ENCODE assay signal across 18 cellular contexts in the genomic region with DNA sequence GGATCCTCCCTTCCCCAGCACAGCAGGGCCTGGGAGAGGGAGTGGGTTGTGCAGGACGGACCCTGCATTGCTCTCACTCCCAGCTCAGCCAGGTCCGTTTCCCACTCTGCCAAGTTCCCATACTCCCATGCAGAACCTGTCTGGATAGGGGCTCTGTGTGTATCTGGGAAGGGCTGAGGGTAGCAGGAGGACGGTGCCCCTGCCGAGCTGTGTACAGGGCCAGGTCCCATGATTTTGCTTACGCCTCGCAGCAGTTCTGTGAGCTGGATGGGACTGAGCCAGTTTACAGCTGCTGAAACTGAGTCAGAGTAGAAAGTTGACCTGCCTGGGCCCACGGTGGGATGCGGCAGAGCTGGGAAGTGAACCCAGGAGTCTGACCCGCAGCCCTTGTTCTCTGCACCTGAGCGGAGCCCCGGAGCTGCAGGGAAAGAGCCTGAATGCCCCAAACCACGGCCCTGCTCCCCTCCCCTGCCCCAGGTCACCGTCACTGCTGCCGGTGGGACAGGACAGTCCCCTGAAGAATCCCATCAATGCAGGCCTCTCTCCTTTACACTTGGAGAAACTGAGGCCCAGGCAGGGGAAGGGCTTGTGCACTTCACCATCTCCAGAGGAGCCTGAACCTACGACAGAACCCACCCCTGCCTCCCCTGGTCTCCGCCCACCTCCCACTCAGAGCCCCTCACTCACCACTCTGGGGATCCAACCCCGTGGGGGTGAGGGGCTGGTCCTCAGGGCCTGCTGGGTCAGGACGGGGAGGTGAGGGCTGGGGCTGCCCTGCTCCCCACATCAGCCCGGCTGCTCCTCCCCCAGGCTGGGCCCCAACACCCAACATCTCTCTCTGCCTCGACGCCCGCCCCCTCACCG. TPM values are rescaled to one million over a fixed set of nuclear protein-coding genes. Genes with fewer than 3 reads are reported as not detected.
A peak's percentile ranks its signal among the peaks of the same experiment; 100 is the strongest.
DNase-seq lines count a peak whose midpoint lies in the region; ATAC-seq and TF ChIP-seq lines count a peak whose summit lies in the region.
"Had no signal": no experiment of that assay in that cellular context is flagged by ENCODE, and none has a peak within 500 bp of the region (broad histone marks: within the 10 kb centered on the region; RNA-seq: fewer than 3 reads in every experiment).

No MANE protein-coding gene starts in this region.

- peak overlapping the region; percentile 81 for H2BK15ac ChIP-seq in neuronal stem cell (ENCODE audit: low read length)

- H3K9me3 ChIP-seq in neuronal stem cell (replicated peaks in 1 of 2; ENCODE audit: control insufficient read depth in 2 of 2, insufficient read depth in 1 of 2, low read depth in 1 of 2, low read length in 2 of 2), result no peaks in the 10 kb centered on the region

- no peak overlapping the region for H3K4me3 ChIP-seq in coronary artery
- H3K4me3 ChIP-seq in neuronal stem cell (ENCODE audit: low read length in 2 of 2), result no peak overlapping the region
- H3K4me3 ChIP-seq: GM23338 had no signal

- no peak for TF ChIP-seq CTCF in coronary artery (IDR thresholded peaks at IDR 0.05)

- no peak overlapping the region for H3K4me3 Mint-ChIP-seq in stimulated activated naive CD8-positive, alpha-beta T cell treated with anti-CD3 and anti-CD28 coated beads, Interleukin-15, amount 100 ng/mL, for 72 hours
- H3K4me3 Mint-ChIP-seq: CD4-positive, alpha-beta memory T cell; GM23338; HFFc6 had no signal

- no peak overlapping the region for H3K4ac ChIP-seq in neuronal stem cell (ENCODE audit: low read length)

- H2BK5ac ChIP-seq in neuronal stem cell (ENCODE audit: low read length), result peak overlapping the region; percentile 53

- peak overlapping the region; percentile 54 for H2BK120ac ChIP-seq in neuronal stem cell (ENCODE audit: low read depth, low read length)

- H2BK12ac ChIP-seq in neuronal stem cell (ENCODE audit: low read length), result no peak overlapping the region

- peaks cover 0 to 44% (median 2%) of the 10 kb centered on the region in 3 experiments for H3K27me3 ChIP-seq in neuronal stem cell (ENCODE audit: control insufficient read depth in 3 of 3, insufficient read depth in 3 of 3, low read depth in 1 of 3, low read length in 3 of 3)

- H3K4me2 ChIP-seq in neuronal stem cell (ENCODE audit: insufficient read depth, low read length, poor library complexity, severe bottlenecking), result no peak overlapping the region
- H3K4me2 ChIP-seq: GM23338 had no signal

- H3K27ac ChIP-seq in coronary artery, result no peak overlapping the region
- no peak overlapping the region for H3K27ac ChIP-seq in neuronal stem cell (replicated peaks; ENCODE audit: low read length)
- H3K27ac ChIP-seq: C4-2B had no signal

- H3K27me3 Mint-ChIP-seq in stimulated activated naive CD8-positive, alpha-beta T cell treated with anti-CD3 and anti-CD28 coated beads, Interleukin-15, amount 100 ng/mL, for 72 hours, result peaks cover 56% of the 10 kb centered on the region

- no peaks in the 10 kb centered on the region for H3K4me1 ChIP-seq in neuronal stem cell (ENCODE audit: control insufficient read depth in 2 of 2, insufficient read depth in 1 of 2, low read depth in 1 of 2, low read length in 2 of 2)

- no peak overlapping the region for H4K91ac ChIP-seq in neuronal stem cell (ENCODE audit: low read depth, low read length, poor library complexity)

- no peaks in the 10 kb centered on the region for H3K36me3 ChIP-seq in neuronal stem cell (replicated peaks in 1 of 2; ENCODE audit: control insufficient read depth in 2 of 2, insufficient read depth in 2 of 2, low read length in 2 of 2)

- H2AK5ac ChIP-seq in neuronal stem cell (ENCODE audit: low read depth, low read length), result peak overlapping the region; percentile 83

- no peak overlapping the region for H2AFZ ChIP-seq in neuronal stem cell (ENCODE audit: low read length)

- peak; percentile 48 for ATAC-seq in stimulated activated naive CD8-positive, alpha-beta T cell treated with anti-CD3 and anti-CD28 coated beads, Interleukin-15, amount 100 ng/mL, for 72 hours
- no peak for ATAC-seq in stimulated activated naive CD8-positive, alpha-beta T cell treated with anti-CD3 and anti-CD28 coated beads, Interleukin-15, Interleukin-2, amounts not matched to agents 100 U/mL and 50 U/mL, for 24 hours

- DNase-seq in stimulated activated naive CD8-positive, alpha-beta T cell treated with anti-CD3 and anti-CD28 coated beads, Interleukin-15, amount 100 ng/mL, for 72 hours, result no peak
- no peak for DNase-seq in stimulated activated naive CD8-positive, alpha-beta T cell treated with anti-CD3 and anti-CD28 coated beads, Interleukin-15, Interleukin-2, amounts not matched to agents 100 U/mL and 50 U/mL, for 24 hours
- DNase-seq in coronary artery (ENCODE audit: low spot score) (peak; percentile 52), neuronal stem cell (ENCODE audit: low spot score) (no peak), ureter (ENCODE audit: low spot score) (peak; percentile 35), NCI-H2196 (lab: John Stamatoyannopoulos, UW; ENCODE audit: unreplicated experiment) (no peak), HuH-7.5 (ENCODE audit: low spot score) (no peak)
- DNase-seq in stimulated activated naive CD4-positive, alpha-beta T cell (lab: John Stamatoyannopoulos, UW), result no peak
- DNase-seq: ACHN; CD4-positive, alpha-beta memory T cell; DMS79; HCEC 1CT; HFFc6 had no signal

- H3K9ac ChIP-seq in neuronal stem cell (ENCODE audit: low read depth, low read length, poor library complexity), result no peak overlapping the region

- WGBS in neuronal stem cell (ENCODE audit: extremely low coverage in 2 of 2, insufficient read length in 2 of 2, insufficient replicate concordance in 1 of 2), 2 donors, result no CpG with 5 or more reads among the region's 23 CpGs

- H3K14ac ChIP-seq in neuronal stem cell (ENCODE audit: low read length), result no peak overlapping the region

- H4K8ac ChIP-seq in neuronal stem cell (ENCODE audit: low read depth, low read length), result no peak overlapping the region

- H3K27ac Mint-ChIP-seq in stimulated activated naive CD8-positive, alpha-beta T cell treated with anti-CD3 and anti-CD28 coated beads, Interleukin-15, amount 100 ng/mL, for 72 hours, result no peak overlapping the region
- H3K27ac Mint-ChIP-seq: CD4-positive, alpha-beta memory T cell; GM23338; HFFc6 had no signal

- H3K23ac ChIP-seq in neuronal stem cell (ENCODE audit: low read depth, low read length, poor library complexity), result no peak overlapping the region

- H3K18ac ChIP-seq in neuronal stem cell (ENCODE audit: low read length), result peak overlapping the region; percentile 48

- no peaks in the 10 kb centered on the region for H3K4me1 Mint-ChIP-seq in stimulated activated naive CD8-positive, alpha-beta T cell treated with anti-CD3 and anti-CD28 coated beads, Interleukin-15, amount 100 ng/mL, for 72 hours

- no peaks in the 10 kb centered on the region for H3K9me3 Mint-ChIP-seq in stimulated activated naive CD8-positive, alpha-beta T cell treated with anti-CD3 and anti-CD28 coated beads, Interleukin-15, amount 100 ng/mL, for 72 hours
- H3K9me3 Mint-ChIP-seq: CD4-positive, alpha-beta memory T cell; GM23338; HFFc6 had no signal

- H3K79me1 ChIP-seq in neuronal stem cell (ENCODE audit: low read depth, low read length), result no peaks in the 10 kb centered on the region

RNA-seq across cellular contexts. Expression of a gene that starts 3.5 kb away (rescaled TPM):
- polyA plus RNA-seq in neuronal stem cell (2013, experiment 1 of 2), result not detected
- polyA plus RNA-seq in neuronal stem cell (2013, experiment 2 of 2), result not detected
- 5.3 TPM for total RNA-seq in ureter
- total RNA-seq: A172, G401, GM23338, HFFc6, HT1080 had no signal
- polyA plus RNA-seq: CD4-positive, alpha-beta memory T cell; GM23338 had no signal

RNA-seq across cellular contexts. Expression of a gene that starts 11.0 kb away (rescaled TPM):
- polyA plus RNA-seq in neuronal stem cell (2013, experiment 1 of 2), result not detected
- polyA plus RNA-seq in neuronal stem cell (2013, experiment 2 of 2), result not detected
- 1.6 TPM for total RNA-seq in ureter
- total RNA-seq: A172, G401, GM23338, HFFc6, HT1080 had no signal
- polyA plus RNA-seq: GM23338 had no signal

RNA-seq across cellular contexts. Expression of a gene that starts 27.3 kb away (rescaled TPM):
- polyA plus RNA-seq in neuronal stem cell (2013, experiment 1 of 2), result not detected
- not detected for polyA plus RNA-seq in neuronal stem cell (2013, experiment 2 of 2)
- total RNA-seq in ureter, result 2.6 TPM
- total RNA-seq: A172, G401, GM23338, HFFc6, HT1080 had no signal
- polyA plus RNA-seq: CD4-positive, alpha-beta memory T cell; GM23338 had no signal

RNA-seq across cellular contexts. Expression of a gene that starts 30.8 kb away (rescaled TPM):
- not detected for polyA plus RNA-seq in neuronal stem cell (2013, experiment 1 of 2)
- polyA plus RNA-seq in neuronal stem cell (2013, experiment 2 of 2), result not detected
- total RNA-seq in ureter, result 5.6 TPM
- total RNA-seq: A172, GM23338, HFFc6, HT1080 had no signal
- polyA plus RNA-seq: GM23338 had no signal

RNA-seq across cellular contexts. Expression of a gene that starts 52.9 kb away (rescaled TPM):
- polyA plus RNA-seq in neuronal stem cell (2013, experiment 1 of 2), result 2,591 TPM
- 2,507 TPM for polyA plus RNA-seq in neuronal stem cell (2013, experiment 2 of 2)
- 1,389 TPM for total RNA-seq in ureter

Comparison
In these comparisons a context has a peak if more than half of its experiments do, and no peak if none do; other contexts are left out.
1. DNase-seq: peak in coronary artery (single experiment) and ureter (single experiment); none in stimulated activated naive CD8-positive, alpha-beta T cell treated with anti-CD3 and anti-CD28 coated beads, Interleukin-15, amount 100 ng/mL, for 72 hours (0 of 2), stimulated activated naive CD8-positive, alpha-beta T cell treated with anti-CD3 and anti-CD28 coated beads, Interleukin-15, Interleukin-2, amounts not matched to agents 100 U/mL and 50 U/mL, for 24 hours (single experiment), neuronal stem cell (single experiment), NCI-H2196 (single experiment), HuH-7.5 (single experiment) and stimulated activated naive CD4-positive, alpha-beta T cell (0 of 6).